Comparison of ENCODE assay signal across 9 cellular contexts in the genomic region with DNA sequence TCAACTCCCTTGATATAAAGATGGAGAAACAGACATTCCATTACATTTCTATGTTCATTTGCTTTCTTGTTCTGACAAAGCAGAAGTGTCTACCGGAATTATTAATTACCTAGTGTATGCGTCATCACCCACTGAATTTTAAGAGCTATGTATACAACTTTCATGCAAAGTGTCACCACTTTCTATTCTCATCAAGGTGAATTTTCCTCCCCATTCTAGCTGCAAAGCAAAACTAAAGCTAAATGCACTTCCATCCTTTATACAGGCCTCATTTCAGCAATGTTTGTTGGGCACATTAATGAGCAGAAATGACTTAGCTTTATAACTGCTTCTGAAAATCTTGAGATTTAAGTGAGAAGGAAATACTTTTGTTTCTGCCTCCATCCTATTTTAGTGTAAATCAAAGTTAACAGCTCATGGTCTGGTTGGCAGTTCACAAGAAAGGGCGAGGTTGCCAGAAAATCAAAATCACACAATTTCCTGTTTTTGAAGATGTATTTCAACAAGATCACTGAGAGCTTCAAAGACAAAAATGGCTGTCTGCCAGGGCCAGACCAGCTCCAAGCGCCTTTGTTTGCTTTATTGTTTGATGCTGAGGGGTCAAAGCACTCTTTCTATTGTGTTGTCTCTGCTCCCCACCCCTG. TPM values are rescaled to one million over a fixed set of nuclear protein-coding genes. Genes with fewer than 3 reads are reported as not detected.
DNase-seq lines count a peak whose midpoint lies in the region; FAIRE-seq and TF ChIP-seq lines count a peak whose summit lies in the region.
"Had no signal": no experiment of that assay in that cellular context is flagged by ENCODE, and none has a peak within 500 bp of the region (broad histone marks: within the 10 kb centered on the region; RNA-seq: fewer than 3 reads in every experiment).

No MANE protein-coding gene starts in this region.

- H3K27me3 Mint-ChIP-seq in Calu3 (ENCODE audit: unreplicated experiment), result no peaks in the 10 kb centered on the region

- intact Hi-C loops in endothelial cell of umbilical vein (cut with micrococcal nuclease), result loop anchor here (2.0 kb wide), 1 partner anchor 39 kb away; no protein-coding TSS in a partner anchor
- intact Hi-C loops in Calu3 (cut with micrococcal nuclease; ENCODE audit: unreplicated experiment), result no loop called here
- intact Hi-C loops in posterior vena cava (cut with DNase I), result no loop called here

- FAIRE-seq in endothelial cell of umbilical vein (lab: Jason Lieb, UNC), result peak; percentile 95

- H3K36me3 Mint-ChIP-seq in Calu3 (ENCODE audit: insufficient read depth, unreplicated experiment), result no peaks in the 10 kb centered on the region

- no peaks in the 10 kb centered on the region for H3K27me3 ChIP-seq in DOHH2 (ENCODE audit: control insufficient read depth, low read length)
- H3K27me3 ChIP-seq in endothelial cell of umbilical vein (ENCODE audit: control insufficient read depth in 2 of 2, insufficient read depth in 2 of 2, low read length in 2 of 2), result no peaks in the 10 kb centered on the region

- H3K27ac Mint-ChIP-seq in Calu3 (ENCODE audit: unreplicated experiment), result no peak overlapping the region

- H3K4me1 Mint-ChIP-seq in Calu3 (ENCODE audit: low read depth, unreplicated experiment), result peaks cover 22% of the 10 kb centered on the region

- H3K4me1 ChIP-seq in DOHH2 (ENCODE audit: control insufficient read depth, low read length) (peaks cover 31% of the 10 kb centered on the region), endothelial cell of umbilical vein (ENCODE audit: control insufficient read depth, extremely low read depth, insufficient read depth, low read length) (peaks cover 14% of the 10 kb centered on the region)

- TF ChIP-seq CTCF in DOHH2 (IDR thresholded peaks at IDR 0.05; ENCODE audit: low read depth, low read length, poor library complexity, severe bottlenecking), result no peak
- no peak for TF ChIP-seq CTCF in GM20000 (IDR thresholded peaks at IDR 0.05; ENCODE audit: extremely low read depth, missing control alignments)
- TF ChIP-seq CTCF in endothelial cell of umbilical vein (IDR thresholded peaks at IDR 0.05; ENCODE audit: extremely low read depth in 1 of 2, insufficient read depth in 1 of 2, low read depth in 1 of 2, low read length in 2 of 2), result no peak
- no peak for TF ChIP-seq CTCF in Calu3 (IDR thresholded peaks at IDR 0.05; ENCODE audit: unreplicated experiment)
- TF ChIP-seq CTCF in foreskin fibroblast (IDR thresholded peaks at IDR 0.05; ENCODE audit: low read depth, low read length), result no peak

- no peaks in the 10 kb centered on the region for H3K36me3 ChIP-seq in DOHH2 (ENCODE audit: control insufficient read depth, low read length)
- no peaks in the 10 kb centered on the region for H3K36me3 ChIP-seq in endothelial cell of umbilical vein (ENCODE audit: control insufficient read depth in 2 of 2, extremely low read depth in 1 of 2, insufficient read depth in 2 of 2, low read length in 2 of 2)

- H3K9ac ChIP-seq in endothelial cell of umbilical vein (replicated peaks; ENCODE audit: extremely low read depth, insufficient read depth, low read length), result no peak overlapping the region

- BruUV-seq in endothelial cell of umbilical vein (replicated peaks; lab: Mats Ljungman, UMichigan) (no TSS peak), Calu3 (replicated peaks; lab: Mats Ljungman, UMichigan) (no TSS peak)

- no peaks in the 10 kb centered on the region for H3K9me2 ChIP-seq in DOHH2 (replicated peaks; ENCODE audit: control insufficient read depth, low read length)

- H3K9me3 ChIP-seq in DOHH2 (ENCODE audit: control insufficient read depth, insufficient read depth, low read length), result peaks cover 3% of the 10 kb centered on the region; the same call in 1 of the 2 replicates
- H3K9me3 ChIP-seq in endothelial cell of umbilical vein (replicated peaks; ENCODE audit: control insufficient read depth, insufficient read depth, low read length), result no peaks in the 10 kb centered on the region

- H3K4me2 ChIP-seq in DOHH2 (ENCODE audit: low read length), result peak overlapping the region; percentile 45
- H3K4me2 ChIP-seq in endothelial cell of umbilical vein (ENCODE audit: insufficient read depth, low read length), result peak overlapping the region; percentile 30

- DNase-seq in GM20000 (ENCODE audit: low spot score) (peak; percentile 41), NOMO-1 (lab: John Stamatoyannopoulos, UW; ENCODE audit: unreplicated experiment in 2 of 2) (peak; percentile 25 to 81), endothelial cell of umbilical vein (ENCODE audit: low read depth, low spot score) (peak; percentile 87), Calu3 (no peak), HPDE6-E6E7 (ENCODE audit: extremely low spot score) (no peak), foreskin fibroblast (no peak), posterior vena cava (ENCODE audit: low spot score) (no peak)

- H3K27ac ChIP-seq in DOHH2 (ENCODE audit: low read depth, low read length) (peak overlapping the region; percentile 59), endothelial cell of umbilical vein (ENCODE audit: insufficient read depth, low read depth, low read length) (peak overlapping the region; percentile 43)
- H3K27ac ChIP-seq: VCaP had no signal

- dilution Hi-C loops in endothelial cell of umbilical vein (cut with MboI; ENCODE audit: extremely low pct_ligation_motif_present, low sequenced_read_pairs), result no loop called here

- H4K20me1 ChIP-seq in DOHH2 (ENCODE audit: control insufficient read depth, insufficient read depth, low read depth, low read length) (no peaks in the 10 kb centered on the region), endothelial cell of umbilical vein (replicated peaks; ENCODE audit: control insufficient read depth, extremely low read depth, insufficient read depth, low read length) (no peaks in the 10 kb centered on the region)

- POLR2A ChIA-PET in endothelial cell of umbilical vein (lab: Charles Lee), result interaction anchor here (1.4 kb wide), 1 partner anchor 72 kb away, joined by 7 read pairs; no protein-coding TSS in a partner anchor

- no peak overlapping the region for H3K4me3 Mint-ChIP-seq in Calu3 (ENCODE audit: low read depth, unreplicated experiment)

- 0 out of 2 replicates have a peak, but pooled peaks cover 2% of the 10 kb centered on the region for H3F3A ChIP-seq in DOHH2 (ENCODE audit: control insufficient read depth, insufficient read depth)

- H3K79me2 ChIP-seq in DOHH2 (ENCODE audit: control insufficient read depth, low read length) (no peaks in the 10 kb centered on the region), endothelial cell of umbilical vein (ENCODE audit: control insufficient read depth, insufficient read depth, low read length) (no peaks in the 10 kb centered on the region)

- peaks cover 4% of the 10 kb centered on the region for H3K9me3 Mint-ChIP-seq in Calu3 (ENCODE audit: low read depth, unreplicated experiment)

- no peak overlapping the region for H2AFZ ChIP-seq in endothelial cell of umbilical vein (ENCODE audit: low read depth, low read length)

- no peak overlapping the region for H3K4me3 ChIP-seq in DOHH2 (ENCODE audit: low read length)
- no peak overlapping the region for H3K4me3 ChIP-seq in endothelial cell of umbilical vein (replicated peaks in 1 of 3; ENCODE audit: insufficient read depth in 1 of 3, low read depth in 1 of 3, low read length in 3 of 3)
- no peak overlapping the region for H3K4me3 ChIP-seq in foreskin fibroblast (ENCODE audit: low read depth in 1 of 2, low read length in 2 of 2)

- H3K9me1 ChIP-seq in endothelial cell of umbilical vein (replicated peaks; ENCODE audit: control insufficient read depth, extremely low read depth, insufficient read depth, low read length), result no peaks in the 10 kb centered on the region

- CTCF ChIA-PET in endothelial cell of umbilical vein (lab: Charles Lee), result interaction anchor here (0.6 to 1.4 kb wide), 4 partner anchors 72 to 436 kb away, joined by 3 to 8 read pairs (median 4); no protein-coding TSS in a partner anchor
- CTCF ChIA-PET in Calu3 (lab: Charles Lee), result interaction anchor here (1.1 kb wide), 1 partner anchor 23 kb away, joined by 4 read pairs; no protein-coding TSS in a partner anchor

- TF ChIP-seq POLR2A in endothelial cell of umbilical vein (IDR thresholded peaks at IDR 0.05; ENCODE audit: low read depth, low read length), result no peak

TF ChIP-seq in endothelial cell of umbilical vein, 7 proteins besides CTCF, POLR2A, EP300 and RAD21:
- TF ChIP-seq GATA2 (IDR thresholded peaks at IDR 0.05; ENCODE audit: insufficient read depth, insufficient read length, low read depth, low read length) (no peak), EZH2 (IDR thresholded peaks at IDR 0.05; ENCODE audit: borderline replicate concordance, low read depth, low read length, severe bottlenecking) (no peak), POLR2AphosphoS5 (IDR thresholded peaks at IDR 0.05; ENCODE audit: insufficient read depth, low read depth, low read length) (no peak), MYC (IDR thresholded peaks at IDR 0.05; ENCODE audit: low read depth, low read length) (no peak), JUN (IDR thresholded peaks at IDR 0.05; ENCODE audit: borderline replicate concordance, insufficient read depth, insufficient read length, low read depth) (no peak)

RNA-seq across cellular contexts. Expression of a gene that starts 7.2 kb away (rescaled TPM):
- total RNA-seq in endothelial cell of umbilical vein, result not detected in 2 replicates
- polyA plus RNA-seq in endothelial cell of umbilical vein, result not detected in 2 replicates
- polyA plus RNA-seq in endothelial cell of umbilical vein (2011; cell fraction: cytosol; rRNA removed), result not detected in 2 replicates
- not detected in 2 replicates for polyA plus RNA-seq in endothelial cell of umbilical vein (2011; cell fraction: nucleus; rRNA removed)
- polyA plus RNA-seq in endothelial cell of umbilical vein (2012), result not detected in 2 replicates
- polyA minus RNA-seq in endothelial cell of umbilical vein, result not detected in 2 replicates
- not detected for polyA minus RNA-seq in endothelial cell of umbilical vein (2011; cell fraction: cytosol; rRNA and poly(A)+ RNA removed)
- not detected in 2 replicates for polyA minus RNA-seq in endothelial cell of umbilical vein (2011; cell fraction: nucleus; rRNA and poly(A)+ RNA removed)
- not detected in 2 replicates for total RNA-seq in Calu3 (2022)
- total RNA-seq in posterior vena cava, result under 1 TPM in 1 of 2 donors, not detected in 1; 0.19 TPM

Comparison
In these comparisons a context has a peak if more than half of its experiments do, and no peak if none do; other contexts are left out.
1. DNase-seq: peak in GM20000 (single experiment), NOMO-1 (2 of 2) and endothelial cell of umbilical vein (single experiment); none in Calu3 (single experiment), HPDE6-E6E7 (single experiment), foreskin fibroblast (0 of 2) and posterior vena cava (single experiment).